In the genomic region with DNA sequence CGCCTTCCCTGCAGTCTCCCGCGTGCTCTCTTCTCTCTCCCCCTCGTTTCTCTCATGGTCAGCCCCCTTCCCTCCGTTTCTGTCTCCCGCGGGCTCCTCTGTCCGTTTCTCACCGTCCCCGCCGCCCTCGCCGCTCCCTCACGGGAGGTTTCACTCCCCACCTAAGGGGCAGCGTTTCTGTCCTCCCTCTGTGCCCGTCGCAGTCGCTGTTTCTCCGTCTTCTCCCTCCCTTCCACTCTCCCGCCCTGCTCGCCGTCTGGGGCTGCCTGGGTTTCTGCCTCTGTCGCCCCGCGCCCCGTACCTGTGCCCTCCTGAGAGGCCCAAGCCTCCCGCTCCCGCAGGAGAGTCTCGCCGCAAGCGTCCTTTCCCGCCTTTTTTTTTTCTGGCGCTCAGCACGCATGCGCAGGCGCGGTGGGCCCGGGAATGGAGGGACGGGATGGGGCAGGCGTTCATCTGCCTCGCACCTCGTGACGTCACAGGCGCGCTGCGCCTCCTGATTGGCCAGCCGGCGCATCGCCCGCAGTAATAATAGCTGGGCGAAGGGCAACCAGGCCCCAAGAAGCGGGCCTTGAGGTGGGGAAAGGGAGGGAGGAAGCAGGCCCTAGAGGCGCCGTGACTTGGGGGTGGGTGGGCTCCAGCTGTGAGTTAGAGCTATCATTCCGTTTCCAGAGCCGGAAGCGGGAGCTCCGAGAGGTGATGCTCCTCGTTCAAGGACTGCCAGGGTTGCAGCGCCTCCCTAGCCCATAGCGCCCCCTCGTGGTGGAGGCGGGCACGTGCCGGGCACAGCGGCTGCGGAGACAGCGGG, we compare ENCODE assay signal across 1 cellular context.
A peak's percentile ranks its signal among the peaks of the same experiment; 100 is the strongest.
TF ChIP-seq lines count a peak whose summit lies in the region.

No MANE protein-coding gene starts in this region.

TF ChIP-seq in endothelial cell of umbilical vein, 7 proteins besides CTCF, POLR2A, EP300 and RAD21:
- TF ChIP-seq POLR2AphosphoS5 (IDR thresholded peaks at IDR 0.05; ENCODE audit: insufficient read depth, low read depth, low read length), result no peak
- TF ChIP-seq, protein P1, sequence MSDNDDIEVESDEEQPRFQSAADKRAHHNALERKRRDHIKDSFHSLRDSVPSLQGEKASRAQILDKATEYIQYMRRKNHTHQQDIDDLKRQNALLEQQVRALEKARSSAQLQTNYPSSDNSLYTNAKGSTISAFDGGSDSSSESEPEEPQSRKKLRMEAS (IDR thresholded peaks at IDR 0.05; ENCODE audit: insufficient read depth, insufficient read length), result peak; percentile 83
